ENCODE assay signal across 14 cellular contexts in genomic region chr5:6717687-6718086, GRCh38. TPM values are rescaled to one million over a fixed set of nuclear protein-coding genes. Genes with fewer than 3 reads are reported as not detected.
DNase-seq lines count a peak whose midpoint lies in the region; ATAC-seq and TF ChIP-seq lines count a peak whose summit lies in the region.
"Had no signal": no experiment of that assay in that cellular context is flagged by ENCODE, and none has a peak within 500 bp of the region (broad histone marks: within the 10 kb centered on the region; RNA-seq: fewer than 3 reads in every experiment).

No MANE protein-coding gene starts in this region.

- H3K36me3 ChIP-seq in right atrium auricular region (no peaks in the 10 kb centered on the region), RWPE2 (ENCODE audit: low read depth) (peaks cover 36% of the 10 kb centered on the region), lung (ENCODE audit: control insufficient read depth in 2 of 2, insufficient read depth in 2 of 2, low read length in 2 of 2) (peaks cover 0 to 2% of the 10 kb centered on the region in 2 donors), suprapubic skin (no peaks in the 10 kb centered on the region)

- peaks cover 43% of the 10 kb centered on the region for H3K4me1 Mint-ChIP-seq in progenitor cell of endocrine pancreas (ENCODE audit: low read depth)

- no peaks in the 10 kb centered on the region for H3K27me3 Mint-ChIP-seq in progenitor cell of endocrine pancreas

- DNase-seq in right atrium auricular region (ENCODE audit: low spot score) (peak; percentile 56), left ventricle myocardium superior (no peak), RWPE2 (ENCODE audit: low spot score) (peak; percentile 38), lung (ENCODE audit: low spot score) (peak; percentile 29), suprapubic skin (ENCODE audit: low spot score in 2 of 2) (no peak), epidermal melanocyte (ENCODE audit: insufficient read length, low spot score) (no peak), progenitor cell of endocrine pancreas (ENCODE audit: low spot score, unreplicated experiment) (no peak)
- DNase-seq: cortex of kidney; mammary epithelial cell; NCI-H1436 treated with DMSO at 0.1 percent for 48 hours; NCI-H524 treated with DMSO at 0.1 percent for 48 hours; nucleus accumbens; stimulated activated CD4-positive, alpha-beta T cell treated with anti-CD3 and anti-CD28 coated beads, Interleukin-12 subunit alpha, Interleukin-12 subunit beta, amount 100 ng/mL, for 4 hours had no signal

- no peak for TF ChIP-seq POLR2A in suprapubic skin (IDR thresholded peaks at IDR 0.05)

- TF ChIP-seq CTCF in right atrium auricular region (IDR thresholded peaks at IDR 0.05) (no peak), RWPE2 (IDR thresholded peaks at IDR 0.05; ENCODE audit: poor library complexity, severe bottlenecking) (no peak), lung (IDR thresholded peaks at IDR 0.05; ENCODE audit: control extremely low read depth, extremely low read depth) (no peak), suprapubic skin (IDR thresholded peaks at IDR 0.05) (no peak), progenitor cell of endocrine pancreas (IDR thresholded peaks at IDR 0.05; ENCODE audit: unreplicated experiment) (no peak)

- H3K4me3 ChIP-seq in right atrium auricular region: no peak overlapping the region
- no peak overlapping the region for H3K4me3 ChIP-seq in RWPE2 (ENCODE audit: severe bottlenecking)
- H3K4me3 ChIP-seq in lung: no peak overlapping the region
- no peak overlapping the region for H3K4me3 ChIP-seq in suprapubic skin

- TF ChIP-seq EP300 in suprapubic skin (IDR thresholded peaks at IDR 0.05): no peak

- WGBS in lung, 2 donors: 49 to 64% methylated on average over 4 of the region's 4 CpGs
- 57% methylated on average over 4 of the region's 4 CpGs for WGBS in suprapubic skin

- no peaks in the 10 kb centered on the region for H3K9me3 Mint-ChIP-seq in progenitor cell of endocrine pancreas (ENCODE audit: low read depth)

- H3K4me1 ChIP-seq in right atrium auricular region: peaks cover 0 to 80% of the 10 kb centered on the region in 2 donors
- peaks cover 11% of the 10 kb centered on the region for H3K4me1 ChIP-seq in RWPE2 (ENCODE audit: insufficient read depth, poor library complexity, severe bottlenecking)
- peaks cover 20 to 31% of the 10 kb centered on the region in 2 donors for H3K4me1 ChIP-seq in lung (ENCODE audit: control insufficient read depth in 2 of 2, insufficient read depth in 2 of 2, low read length in 2 of 2)
- peaks cover 72% of the 10 kb centered on the region for H3K4me1 ChIP-seq in suprapubic skin

- intact Hi-C loops in left ventricle myocardium superior (cut with micrococcal nuclease): no loop called here

- H3K27me3 ChIP-seq in right atrium auricular region (no peaks in the 10 kb centered on the region), RWPE2 (ENCODE audit: insufficient read depth, poor library complexity, severe bottlenecking) (no peaks in the 10 kb centered on the region), lung (ENCODE audit: control insufficient read depth, insufficient read depth) (no peaks in the 10 kb centered on the region), suprapubic skin (no peaks in the 10 kb centered on the region)

- H3K4me3 Mint-ChIP-seq in progenitor cell of endocrine pancreas (ENCODE audit: low read depth): no peak overlapping the region

- no peak overlapping the region for H3K27ac ChIP-seq in right atrium auricular region
- H3K27ac ChIP-seq in RWPE2 (ENCODE audit: poor library complexity, severe bottlenecking): no peak overlapping the region
- no peak overlapping the region for H3K27ac ChIP-seq in lung (ENCODE audit: low read depth in 1 of 2, low read length in 1 of 2)
- no peak overlapping the region for H3K27ac ChIP-seq in suprapubic skin

- no peaks in the 10 kb centered on the region for H3K9me3 ChIP-seq in right atrium auricular region
- H3K9me3 ChIP-seq in RWPE2 (ENCODE audit: severe bottlenecking): no peaks in the 10 kb centered on the region
- H3K9me3 ChIP-seq in lung (ENCODE audit: control insufficient read depth in 2 of 2, insufficient read depth in 1 of 2, low read length in 1 of 2): no peaks in the 10 kb centered on the region
- no peaks in the 10 kb centered on the region for H3K9me3 ChIP-seq in suprapubic skin

- no peak overlapping the region for H3K27ac Mint-ChIP-seq in progenitor cell of endocrine pancreas

- ATAC-seq in left ventricle myocardium superior (no peak), RWPE2 (ENCODE audit: low read depth) (no peak), lung (ENCODE audit: insufficient read depth, low FRiP score) (no peak), GM18873 (IDR thresholded peaks at IDR 0.05; ENCODE audit: low FRiP score, unreplicated experiment) (no peak)

- H3K36me3 Mint-ChIP-seq in progenitor cell of endocrine pancreas (ENCODE audit: insufficient read depth): no peaks in the 10 kb centered on the region

RNA-seq across cellular contexts. Expression of gene TENT4A, which starts 4.5 kb away (rescaled TPM):
- total RNA-seq in right atrium auricular region: 10 to 100 TPM in 1 of 2 donors, 1 to 10 TPM in 1; 7.3 to 14.9 TPM
- 10.7 TPM for total RNA-seq in left ventricle myocardium superior
- total RNA-seq in lung: 10 to 100 TPM; 24.3 to 46.9 TPM
- 10 to 100 TPM in 1 of 2 donors, 1 to 10 TPM in 1; 9.4 to 10.4 TPM for polyA plus RNA-seq in lung
- total RNA-seq in suprapubic skin: 10 to 100 TPM; 36.4 to 67.3 (median 42.4) TPM
- 30.0 and 31.8 TPM in 2 replicates for total RNA-seq in progenitor cell of endocrine pancreas

Comparison
In these comparisons a context has a peak if more than half of its experiments do, and no peak if none do; other contexts are left out.
1. DNase-seq: peak in right atrium auricular region (single experiment), RWPE2 (single experiment) and lung (single experiment); none in left ventricle myocardium superior (single experiment), suprapubic skin (0 of 2), epidermal melanocyte (single experiment) and progenitor cell of endocrine pancreas (single experiment).